ENCODE assay signal across 21 cellular contexts in the genomic region with DNA sequence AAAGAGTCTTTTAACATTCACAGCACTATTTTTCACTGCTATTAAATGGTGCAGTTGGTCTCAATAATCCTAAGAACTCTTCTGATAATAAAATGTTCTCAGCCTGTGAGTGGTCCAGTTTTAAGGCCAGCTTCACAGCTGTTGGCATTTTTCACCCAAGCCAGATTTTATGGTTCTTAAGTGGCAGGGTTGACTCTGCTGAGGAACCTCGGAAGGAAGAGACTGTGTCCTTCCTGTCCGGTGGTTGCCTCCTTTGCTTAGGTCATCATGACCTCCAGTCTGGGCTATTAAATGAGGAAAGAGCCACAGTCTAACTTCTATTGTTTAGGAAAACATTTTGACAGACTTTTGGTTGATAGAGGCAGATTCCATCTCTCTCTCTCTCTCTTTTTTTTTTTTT.
"Had no signal": no experiment of that assay in that cellular context is flagged by ENCODE, and none has a peak within 500 bp of the region (broad histone marks: within the 10 kb centered on the region; RNA-seq: fewer than 3 reads in every experiment).

No MANE protein-coding gene starts in this region.

- H3K4me2 ChIP-seq: hepatocyte had no signal

- H3K4me1 ChIP-seq: esophagus muscularis mucosa, foreskin keratinocyte, gastroesophageal sphincter, left lung, lower lobe of right lung had no signal

- H2AFZ ChIP-seq: hepatocyte had no signal

- H3K27ac ChIP-seq: coronary artery, dorsolateral prefrontal cortex, esophagus muscularis mucosa, foreskin keratinocyte, gastroesophageal sphincter, heart left ventricle, hepatocyte, left lung, lower lobe of right lung had no signal

- DNase-seq: dermis blood vessel endothelial cell; dorsolateral prefrontal cortex; effector CD4-positive, alpha-beta T cell; effector memory CD4-positive, alpha-beta T cell; foreskin keratinocyte; heart left ventricle; hypothalamus; immature natural killer cell; left cardiac atrium; left lung; left ventricle myocardium superior; lower lobe of right lung; mesenchymal stem cell had no signal

- H3K36me3 ChIP-seq: esophagus muscularis mucosa, gastroesophageal sphincter, heart left ventricle, left lung, lower lobe of right lung had no signal

- ATAC-seq: foreskin keratinocyte, gastroesophageal sphincter, left cardiac atrium, left lung, left ventricle myocardium superior, lower lobe of right lung had no signal

- H3K79me2 ChIP-seq: hepatocyte had no signal

- H3K9me3 ChIP-seq: esophagus muscularis mucosa, gastroesophageal sphincter, heart left ventricle, left lung, lower lobe of right lung had no signal

- H3K4me3 ChIP-seq: coronary artery, dorsolateral prefrontal cortex, esophagus muscularis mucosa, gastroesophageal sphincter, heart left ventricle, hepatocyte, left lung, lower lobe of right lung had no signal

- FAIRE-seq: colon, endothelial cell of umbilical vein, frontal cortex, keratinocyte had no signal

- H3K27me3 ChIP-seq: dorsolateral prefrontal cortex, esophagus muscularis mucosa, foreskin keratinocyte, gastroesophageal sphincter, heart left ventricle, hepatocyte, left lung had no signal
